8 cellular contexts compared by ENCODE assay signal in the genomic region with DNA sequence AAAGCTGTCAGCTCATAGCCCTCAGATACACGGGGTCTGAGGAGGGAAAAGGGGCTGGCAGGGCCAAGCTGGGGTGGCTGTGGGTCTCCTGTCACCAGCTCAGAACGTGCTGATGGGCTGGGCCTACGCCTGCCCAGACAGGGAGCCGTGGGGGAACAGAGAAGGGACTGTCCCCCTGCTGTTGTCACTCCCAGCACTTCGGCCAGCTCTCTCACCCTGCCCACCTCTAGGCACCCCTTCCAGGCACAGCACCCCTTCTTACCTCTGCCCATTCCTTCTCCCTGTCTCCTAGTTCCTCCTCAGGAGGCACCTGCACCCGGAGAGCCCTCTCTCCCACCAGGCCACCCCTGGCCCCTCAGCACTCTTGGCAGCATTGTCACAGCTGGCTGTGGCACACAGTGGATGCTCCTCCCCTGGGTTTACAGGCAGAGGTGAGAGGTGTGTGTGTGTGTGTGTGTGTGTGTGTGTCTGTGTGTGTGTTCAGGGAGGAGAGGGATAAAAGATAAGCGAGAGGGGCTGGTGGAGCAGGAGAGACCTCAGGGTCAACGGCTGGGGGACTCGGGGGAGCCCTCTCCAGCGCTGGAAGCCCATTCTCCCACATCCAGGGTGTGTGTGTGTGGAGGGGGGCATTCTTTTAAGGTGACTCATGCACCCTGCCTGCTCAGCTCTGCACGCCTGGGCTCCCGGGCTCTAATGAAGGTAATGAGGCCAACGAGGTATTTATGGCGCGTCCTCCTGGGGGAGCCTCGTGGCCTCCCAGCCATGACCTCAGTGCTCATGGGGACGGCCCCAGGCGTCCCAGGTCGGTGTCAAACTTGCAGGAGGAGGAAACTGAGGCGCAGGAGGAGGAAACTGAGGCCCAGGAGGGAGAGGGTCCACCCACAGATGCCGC.
DNase-seq lines count a peak whose midpoint lies in the region; ATAC-seq and TF ChIP-seq lines count a peak whose summit lies in the region.

No MANE protein-coding gene starts in this region.

- intact Hi-C loops in mammary epithelial cell (cut with micrococcal nuclease) = loop anchor here (1.0 kb wide), 2 partner anchors 10 to 65 kb away; no protein-coding TSS in a partner anchor

- H3K27me3 ChIP-seq in mammary epithelial cell (ENCODE audit: insufficient read depth, low read length) (no peaks in the 10 kb centered on the region), lung (ENCODE audit: control insufficient read depth, insufficient read depth) (no peaks in the 10 kb centered on the region)

- CTCF ChIA-PET in mammary epithelial cell (lab: Charles Lee; ENCODE audit: low non-redundant PET) = interaction anchor here (0.6 kb wide), 1 partner anchor 721 kb away, joined by 6 read pairs; no protein-coding TSS in a partner anchor

- H4K20me1 ChIP-seq in mammary epithelial cell (ENCODE audit: insufficient read depth, low read length) = no peaks in the 10 kb centered on the region

- peak overlapping the region; percentile 85 for H2AFZ ChIP-seq in mammary epithelial cell (ENCODE audit: low read depth, low read length)

- H3K36me3 ChIP-seq in mammary epithelial cell (ENCODE audit: insufficient read depth, low read length) (no peaks in the 10 kb centered on the region), lung (ENCODE audit: control insufficient read depth in 2 of 2, insufficient read depth in 2 of 2, low read length in 2 of 2) (no peaks in the 10 kb centered on the region)

- dilution Hi-C loops in mammary epithelial cell (cut with HindIII; ENCODE audit: low sequenced_read_pairs) = no loop called here

- ATAC-seq in lung (ENCODE audit: insufficient read depth, low FRiP score) = no peak

- no peaks in the 10 kb centered on the region for H3K79me2 ChIP-seq in mammary epithelial cell (ENCODE audit: insufficient read depth, low read length)

- H3K9me3 ChIP-seq in mammary epithelial cell (replicated peaks; ENCODE audit: insufficient read depth, low read length) (no peaks in the 10 kb centered on the region), lung (ENCODE audit: control insufficient read depth in 2 of 2, insufficient read depth in 1 of 2, low read length in 1 of 2) (no peaks in the 10 kb centered on the region)

- peak overlapping the region; percentile 52 for H3K4me2 ChIP-seq in mammary epithelial cell (ENCODE audit: insufficient read depth, low read depth, low read length)

- H3K27ac ChIP-seq in mammary epithelial cell (ENCODE audit: insufficient read depth, low read depth, low read length) (peak overlapping the region; percentile 31), lung (ENCODE audit: low read depth in 1 of 2, low read length in 1 of 2) (peak overlapping the region in 1 of 2 donors; percentile 50)

- H3K4me3 ChIP-seq in mammary epithelial cell (replicated peaks in 1 of 3; ENCODE audit: insufficient read depth in 1 of 3, low read depth in 2 of 3, low read length in 3 of 3) = no peak overlapping the region
- no peak overlapping the region for H3K4me3 ChIP-seq in lung

- WGBS in mammary epithelial cell (ENCODE audit: low coverage, missing lambda C conversion rate) = 9% methylated on average over 11 of the region's 21 CpGs
- WGBS in lung, 2 donors = 72 to 79% methylated on average over 19 to 21 of the region's 21 CpGs

- no peak for TF ChIP-seq CTCF in mammary epithelial cell (conservative IDR thresholded peaks at IDR 0.05 in 1 of 2, IDR thresholded peaks at IDR 0.05 in 1 of 2; ENCODE audit: extremely low read depth in 1 of 2, insufficient read depth in 1 of 2, low read depth in 1 of 2, low read length in 2 of 2)
- no peak for TF ChIP-seq CTCF in lung (IDR thresholded peaks at IDR 0.05; ENCODE audit: control extremely low read depth, extremely low read depth)

- H3K4me1 ChIP-seq in mammary epithelial cell (ENCODE audit: insufficient read depth, low read length) (peaks cover 32% of the 10 kb centered on the region), lung (ENCODE audit: control insufficient read depth in 2 of 2, insufficient read depth in 2 of 2, low read length in 2 of 2) (peaks cover 0 to 3% of the 10 kb centered on the region in 2 donors)

- DNase-seq in AG08395 (ENCODE audit: low spot score) (peak; percentile 84), HT1080 (ENCODE audit: low read depth) (peak; percentile 89), mammary epithelial cell (peak; percentile 80), lung (ENCODE audit: low spot score) (peak; percentile 51), Kasumi-1 (lab: John Stamatoyannopoulos, UW) (no peak), NCI-H1436 treated with DMSO at 0.1 percent for 48 hours (lab: John Stamatoyannopoulos, UW) (no peak), RKO (ENCODE audit: low spot score) (no peak), COLO829 (ENCODE audit: low spot score) (no peak)

- no peak overlapping the region for H3K9ac ChIP-seq in mammary epithelial cell (ENCODE audit: insufficient read depth, low read length)

- BruUV-seq in mammary epithelial cell (replicated peaks; lab: Mats Ljungman, UMichigan) = no TSS peak

- in situ Hi-C loops in mammary epithelial cell (cut with MboI; ENCODE audit: low sequenced_read_pairs in 2 of 2) = no loop called here

Comparison
In these comparisons a context has a peak if more than half of its experiments do, and no peak if none do; other contexts are left out.
1. DNase-seq: peak in AG08395 (single experiment), HT1080 (single experiment), mammary epithelial cell (single experiment) and lung (single experiment); none in Kasumi-1 (0 of 2), NCI-H1436 treated with DMSO at 0.1 percent for 48 hours (single experiment), RKO (single experiment) and COLO829 (single experiment).